ENCODE assay signal across 1 cellular context in the genomic region with DNA sequence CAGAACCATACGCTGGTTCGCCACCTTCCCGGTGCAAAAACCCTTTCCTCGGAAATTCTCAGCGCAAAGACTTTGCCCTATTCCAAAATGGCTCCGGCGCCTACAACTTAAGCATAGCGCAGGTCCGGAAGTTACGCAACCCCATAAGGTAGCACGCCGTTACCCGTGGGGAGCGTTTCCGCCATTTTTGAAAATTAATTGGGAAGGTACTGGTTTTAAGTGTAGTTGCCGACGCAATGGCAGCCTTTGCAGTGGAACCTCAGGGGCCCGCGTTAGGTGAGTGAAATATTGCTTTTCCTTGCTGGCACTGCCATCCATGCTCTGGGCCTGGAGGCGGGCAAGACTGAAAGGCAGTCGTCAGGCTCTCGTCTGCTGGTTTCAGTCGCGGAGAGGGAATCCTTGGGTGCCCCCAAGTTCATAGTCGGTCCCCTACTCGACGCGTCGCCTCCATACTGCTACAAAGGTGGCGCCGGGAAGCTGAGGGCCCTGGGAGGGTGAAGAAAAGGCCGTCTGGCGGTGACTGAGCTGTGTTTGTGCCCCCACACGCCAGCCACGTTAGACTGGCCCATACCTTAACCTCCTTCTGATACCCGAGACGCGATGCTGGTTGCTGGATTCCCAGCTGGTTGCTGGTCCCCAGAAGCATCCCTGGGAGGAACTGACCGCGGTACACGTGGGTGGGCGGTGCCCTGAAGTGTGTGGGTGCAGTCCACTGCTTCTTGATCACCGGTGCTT.
TF ChIP-seq lines count a peak whose summit lies in the region.

A gene with protein sequence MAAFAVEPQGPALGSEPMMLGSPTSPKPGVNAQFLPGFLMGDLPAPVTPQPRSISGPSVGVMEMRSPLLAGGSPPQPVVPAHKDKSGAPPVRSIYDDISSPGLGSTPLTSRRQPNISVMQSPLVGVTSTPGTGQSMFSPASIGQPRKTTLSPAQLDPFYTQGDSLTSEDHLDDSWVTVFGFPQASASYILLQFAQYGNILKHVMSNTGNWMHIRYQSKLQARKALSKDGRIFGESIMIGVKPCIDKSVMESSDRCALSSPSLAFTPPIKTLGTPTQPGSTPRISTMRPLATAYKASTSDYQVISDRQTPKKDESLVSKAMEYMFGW (plus strand): TSS at position 222 of the 735 bp plus-strand sequence. CDS start 15 bp downstream, at position 237.

TF ChIP-seq in K562, 482 proteins besides CTCF, POLR2A, EP300 and RAD21 (continued from another document and continues in another):
- no peak for TF ChIP-seq NCOA4 (IDR thresholded peaks at IDR 0.05; ENCODE audit: partially characterized antibody)
- no peak for TF ChIP-seq RBM34 (IDR thresholded peaks at IDR 0.05; ENCODE audit: borderline replicate concordance, insufficient read depth, low read length)
- peak; percentile 50; the same call in 1 of the 2 replicates for TF ChIP-seq DPF2 (IDR thresholded peaks at IDR 0.05)
- TF ChIP-seq, protein P1, sequence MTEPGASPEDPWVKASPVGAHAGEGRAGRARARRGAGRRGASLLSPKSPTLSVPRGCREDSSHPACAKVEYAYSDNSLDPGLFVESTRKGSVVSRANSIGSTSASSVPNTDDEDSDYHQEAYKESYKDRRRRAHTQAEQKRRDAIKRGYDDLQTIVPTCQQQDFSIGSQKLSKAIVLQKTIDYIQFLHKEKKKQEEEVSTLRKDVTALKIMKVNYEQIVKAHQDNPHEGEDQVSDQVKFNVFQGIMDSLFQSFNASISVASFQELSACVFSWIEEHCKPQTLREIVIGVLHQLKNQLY (CRISPR knock-in tag; conservative IDR thresholded peaks at IDR 0.05), result no peak
- TF ChIP-seq, protein P2, sequence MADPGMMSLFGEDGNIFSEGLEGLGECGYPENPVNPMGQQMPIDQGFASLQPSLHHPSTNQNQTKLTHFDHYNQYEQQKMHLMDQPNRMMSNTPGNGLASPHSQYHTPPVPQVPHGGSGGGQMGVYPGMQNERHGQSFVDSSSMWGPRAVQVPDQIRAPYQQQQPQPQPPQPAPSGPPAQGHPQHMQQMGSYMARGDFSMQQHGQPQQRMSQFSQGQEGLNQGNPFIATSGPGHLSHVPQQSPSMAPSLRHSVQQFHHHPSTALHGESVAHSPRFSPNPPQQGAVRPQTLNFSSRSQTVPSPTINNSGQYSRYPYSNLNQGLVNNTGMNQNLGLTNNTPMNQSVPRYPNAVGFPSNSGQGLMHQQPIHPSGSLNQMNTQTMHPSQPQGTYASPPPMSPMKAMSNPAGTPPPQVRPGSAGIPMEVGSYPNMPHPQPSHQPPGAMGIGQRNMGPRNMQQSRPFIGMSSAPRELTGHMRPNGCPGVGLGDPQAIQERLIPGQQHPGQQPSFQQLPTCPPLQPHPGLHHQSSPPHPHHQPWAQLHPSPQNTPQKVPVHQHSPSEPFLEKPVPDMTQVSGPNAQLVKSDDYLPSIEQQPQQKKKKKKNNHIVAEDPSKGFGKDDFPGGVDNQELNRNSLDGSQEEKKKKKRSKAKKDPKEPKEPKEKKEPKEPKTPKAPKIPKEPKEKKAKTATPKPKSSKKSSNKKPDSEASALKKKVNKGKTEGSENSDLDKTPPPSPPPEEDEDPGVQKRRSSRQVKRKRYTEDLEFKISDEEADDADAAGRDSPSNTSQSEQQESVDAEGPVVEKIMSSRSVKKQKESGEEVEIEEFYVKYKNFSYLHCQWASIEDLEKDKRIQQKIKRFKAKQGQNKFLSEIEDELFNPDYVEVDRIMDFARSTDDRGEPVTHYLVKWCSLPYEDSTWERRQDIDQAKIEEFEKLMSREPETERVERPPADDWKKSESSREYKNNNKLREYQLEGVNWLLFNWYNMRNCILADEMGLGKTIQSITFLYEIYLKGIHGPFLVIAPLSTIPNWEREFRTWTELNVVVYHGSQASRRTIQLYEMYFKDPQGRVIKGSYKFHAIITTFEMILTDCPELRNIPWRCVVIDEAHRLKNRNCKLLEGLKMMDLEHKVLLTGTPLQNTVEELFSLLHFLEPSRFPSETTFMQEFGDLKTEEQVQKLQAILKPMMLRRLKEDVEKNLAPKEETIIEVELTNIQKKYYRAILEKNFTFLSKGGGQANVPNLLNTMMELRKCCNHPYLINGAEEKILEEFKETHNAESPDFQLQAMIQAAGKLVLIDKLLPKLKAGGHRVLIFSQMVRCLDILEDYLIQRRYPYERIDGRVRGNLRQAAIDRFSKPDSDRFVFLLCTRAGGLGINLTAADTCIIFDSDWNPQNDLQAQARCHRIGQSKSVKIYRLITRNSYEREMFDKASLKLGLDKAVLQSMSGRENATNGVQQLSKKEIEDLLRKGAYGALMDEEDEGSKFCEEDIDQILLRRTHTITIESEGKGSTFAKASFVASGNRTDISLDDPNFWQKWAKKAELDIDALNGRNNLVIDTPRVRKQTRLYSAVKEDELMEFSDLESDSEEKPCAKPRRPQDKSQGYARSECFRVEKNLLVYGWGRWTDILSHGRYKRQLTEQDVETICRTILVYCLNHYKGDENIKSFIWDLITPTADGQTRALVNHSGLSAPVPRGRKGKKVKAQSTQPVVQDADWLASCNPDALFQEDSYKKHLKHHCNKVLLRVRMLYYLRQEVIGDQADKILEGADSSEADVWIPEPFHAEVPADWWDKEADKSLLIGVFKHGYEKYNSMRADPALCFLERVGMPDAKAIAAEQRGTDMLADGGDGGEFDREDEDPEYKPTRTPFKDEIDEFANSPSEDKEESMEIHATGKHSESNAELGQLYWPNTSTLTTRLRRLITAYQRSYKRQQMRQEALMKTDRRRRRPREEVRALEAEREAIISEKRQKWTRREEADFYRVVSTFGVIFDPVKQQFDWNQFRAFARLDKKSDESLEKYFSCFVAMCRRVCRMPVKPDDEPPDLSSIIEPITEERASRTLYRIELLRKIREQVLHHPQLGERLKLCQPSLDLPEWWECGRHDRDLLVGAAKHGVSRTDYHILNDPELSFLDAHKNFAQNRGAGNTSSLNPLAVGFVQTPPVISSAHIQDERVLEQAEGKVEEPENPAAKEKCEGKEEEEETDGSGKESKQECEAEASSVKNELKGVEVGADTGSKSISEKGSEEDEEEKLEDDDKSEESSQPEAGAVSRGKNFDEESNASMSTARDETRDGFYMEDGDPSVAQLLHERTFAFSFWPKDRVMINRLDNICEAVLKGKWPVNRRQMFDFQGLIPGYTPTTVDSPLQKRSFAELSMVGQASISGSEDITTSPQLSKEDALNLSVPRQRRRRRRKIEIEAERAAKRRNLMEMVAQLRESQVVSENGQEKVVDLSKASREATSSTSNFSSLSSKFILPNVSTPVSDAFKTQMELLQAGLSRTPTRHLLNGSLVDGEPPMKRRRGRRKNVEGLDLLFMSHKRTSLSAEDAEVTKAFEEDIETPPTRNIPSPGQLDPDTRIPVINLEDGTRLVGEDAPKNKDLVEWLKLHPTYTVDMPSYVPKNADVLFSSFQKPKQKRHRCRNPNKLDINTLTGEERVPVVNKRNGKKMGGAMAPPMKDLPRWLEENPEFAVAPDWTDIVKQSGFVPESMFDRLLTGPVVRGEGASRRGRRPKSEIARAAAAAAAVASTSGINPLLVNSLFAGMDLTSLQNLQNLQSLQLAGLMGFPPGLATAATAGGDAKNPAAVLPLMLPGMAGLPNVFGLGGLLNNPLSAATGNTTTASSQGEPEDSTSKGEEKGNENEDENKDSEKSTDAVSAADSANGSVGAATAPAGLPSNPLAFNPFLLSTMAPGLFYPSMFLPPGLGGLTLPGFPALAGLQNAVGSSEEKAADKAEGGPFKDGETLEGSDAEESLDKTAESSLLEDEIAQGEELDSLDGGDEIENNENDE (IDR thresholded peaks at IDR 0.05; ENCODE audit: low read depth, low read length), result no peak
- no peak for TF ChIP-seq PHB2 (IDR thresholded peaks at IDR 0.05; ENCODE audit: low read depth)
- TF ChIP-seq, protein P3, sequence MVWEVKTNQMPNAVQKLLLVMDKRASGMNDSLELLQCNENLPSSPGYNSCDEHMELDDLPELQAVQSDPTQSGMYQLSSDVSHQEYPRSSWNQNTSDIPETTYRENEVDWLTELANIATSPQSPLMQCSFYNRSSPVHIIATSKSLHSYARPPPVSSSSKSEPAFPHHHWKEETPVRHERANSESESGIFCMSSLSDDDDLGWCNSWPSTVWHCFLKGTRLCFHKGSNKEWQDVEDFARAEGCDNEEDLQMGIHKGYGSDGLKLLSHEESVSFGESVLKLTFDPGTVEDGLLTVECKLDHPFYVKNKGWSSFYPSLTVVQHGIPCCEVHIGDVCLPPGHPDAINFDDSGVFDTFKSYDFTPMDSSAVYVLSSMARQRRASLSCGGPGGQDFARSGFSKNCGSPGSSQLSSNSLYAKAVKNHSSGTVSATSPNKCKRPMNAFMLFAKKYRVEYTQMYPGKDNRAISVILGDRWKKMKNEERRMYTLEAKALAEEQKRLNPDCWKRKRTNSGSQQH (CRISPR knock-in tag; IDR thresholded peaks at IDR 0.05), result no peak
- TF ChIP-seq, protein P4, sequence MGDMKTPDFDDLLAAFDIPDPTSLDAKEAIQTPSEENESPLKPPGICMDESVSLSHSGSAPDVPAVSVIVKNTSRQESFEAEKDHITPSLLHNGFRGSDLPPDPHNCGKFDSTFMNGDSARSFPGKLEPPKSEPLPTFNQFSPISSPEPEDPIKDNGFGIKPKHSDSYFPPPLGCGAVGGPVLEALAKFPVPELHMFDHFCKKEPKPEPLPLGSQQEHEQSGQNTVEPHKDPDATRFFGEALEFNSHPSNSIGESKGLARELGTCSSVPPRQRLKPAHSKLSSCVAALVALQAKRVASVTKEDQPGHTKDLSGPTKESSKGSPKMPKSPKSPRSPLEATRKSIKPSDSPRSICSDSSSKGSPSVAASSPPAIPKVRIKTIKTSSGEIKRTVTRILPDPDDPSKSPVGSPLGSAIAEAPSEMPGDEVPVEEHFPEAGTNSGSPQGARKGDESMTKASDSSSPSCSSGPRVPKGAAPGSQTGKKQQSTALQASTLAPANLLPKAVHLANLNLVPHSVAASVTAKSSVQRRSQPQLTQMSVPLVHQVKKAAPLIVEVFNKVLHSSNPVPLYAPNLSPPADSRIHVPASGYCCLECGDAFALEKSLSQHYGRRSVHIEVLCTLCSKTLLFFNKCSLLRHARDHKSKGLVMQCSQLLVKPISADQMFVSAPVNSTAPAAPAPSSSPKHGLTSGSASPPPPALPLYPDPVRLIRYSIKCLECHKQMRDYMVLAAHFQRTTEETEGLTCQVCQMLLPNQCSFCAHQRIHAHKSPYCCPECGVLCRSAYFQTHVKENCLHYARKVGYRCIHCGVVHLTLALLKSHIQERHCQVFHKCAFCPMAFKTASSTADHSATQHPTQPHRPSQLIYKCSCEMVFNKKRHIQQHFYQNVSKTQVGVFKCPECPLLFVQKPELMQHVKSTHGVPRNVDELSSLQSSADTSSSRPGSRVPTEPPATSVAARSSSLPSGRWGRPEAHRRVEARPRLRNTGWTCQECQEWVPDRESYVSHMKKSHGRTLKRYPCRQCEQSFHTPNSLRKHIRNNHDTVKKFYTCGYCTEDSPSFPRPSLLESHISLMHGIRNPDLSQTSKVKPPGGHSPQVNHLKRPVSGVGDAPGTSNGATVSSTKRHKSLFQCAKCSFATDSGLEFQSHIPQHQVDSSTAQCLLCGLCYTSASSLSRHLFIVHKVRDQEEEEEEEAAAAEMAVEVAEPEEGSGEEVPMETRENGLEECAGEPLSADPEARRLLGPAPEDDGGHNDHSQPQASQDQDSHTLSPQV (IDR thresholded peaks at IDR 0.05), result no peak; the same call in 1 of the 2 replicates
- TF ChIP-seq, protein P5, sequence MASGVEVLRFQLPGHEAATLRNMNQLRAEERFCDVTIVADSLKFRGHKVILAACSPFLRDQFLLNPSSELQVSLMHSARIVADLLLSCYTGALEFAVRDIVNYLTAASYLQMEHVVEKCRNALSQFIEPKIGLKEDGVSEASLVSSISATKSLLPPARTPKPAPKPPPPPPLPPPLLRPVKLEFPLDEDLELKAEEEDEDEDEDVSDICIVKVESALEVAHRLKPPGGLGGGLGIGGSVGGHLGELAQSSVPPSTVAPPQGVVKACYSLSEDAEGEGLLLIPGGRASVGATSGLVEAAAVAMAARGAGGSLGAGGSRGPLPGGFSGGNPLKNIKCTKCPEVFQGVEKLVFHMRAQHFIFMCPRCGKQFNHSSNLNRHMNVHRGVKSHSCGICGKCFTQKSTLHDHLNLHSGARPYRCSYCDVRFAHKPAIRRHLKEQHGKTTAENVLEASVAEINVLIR (CRISPR knock-in tag; IDR thresholded peaks at IDR 0.05), result peak; percentile 82
- TF ChIP-seq, protein P6, sequence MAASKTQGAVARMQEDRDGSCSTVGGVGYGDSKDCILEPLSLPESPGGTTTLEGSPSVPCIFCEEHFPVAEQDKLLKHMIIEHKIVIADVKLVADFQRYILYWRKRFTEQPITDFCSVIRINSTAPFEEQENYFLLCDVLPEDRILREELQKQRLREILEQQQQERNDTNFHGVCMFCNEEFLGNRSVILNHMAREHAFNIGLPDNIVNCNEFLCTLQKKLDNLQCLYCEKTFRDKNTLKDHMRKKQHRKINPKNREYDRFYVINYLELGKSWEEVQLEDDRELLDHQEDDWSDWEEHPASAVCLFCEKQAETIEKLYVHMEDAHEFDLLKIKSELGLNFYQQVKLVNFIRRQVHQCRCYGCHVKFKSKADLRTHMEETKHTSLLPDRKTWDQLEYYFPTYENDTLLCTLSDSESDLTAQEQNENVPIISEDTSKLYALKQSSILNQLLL (CRISPR knock-in tag; IDR thresholded peaks at IDR 0.05; ENCODE audit: borderline replicate concordance), result no peak
- TF ChIP-seq, protein P7, sequence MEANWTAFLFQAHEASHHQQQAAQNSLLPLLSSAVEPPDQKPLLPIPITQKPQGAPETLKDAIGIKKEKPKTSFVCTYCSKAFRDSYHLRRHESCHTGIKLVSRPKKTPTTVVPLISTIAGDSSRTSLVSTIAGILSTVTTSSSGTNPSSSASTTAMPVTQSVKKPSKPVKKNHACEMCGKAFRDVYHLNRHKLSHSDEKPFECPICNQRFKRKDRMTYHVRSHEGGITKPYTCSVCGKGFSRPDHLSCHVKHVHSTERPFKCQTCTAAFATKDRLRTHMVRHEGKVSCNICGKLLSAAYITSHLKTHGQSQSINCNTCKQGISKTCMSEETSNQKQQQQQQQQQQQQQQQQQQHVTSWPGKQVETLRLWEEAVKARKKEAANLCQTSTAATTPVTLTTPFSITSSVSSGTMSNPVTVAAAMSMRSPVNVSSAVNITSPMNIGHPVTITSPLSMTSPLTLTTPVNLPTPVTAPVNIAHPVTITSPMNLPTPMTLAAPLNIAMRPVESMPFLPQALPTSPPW (CRISPR knock-in tag; IDR thresholded peaks at IDR 0.05), result 0 out of 2 replicates have a peak, but pooled peaks have one; percentile 15
- TF ChIP-seq, protein P8, sequence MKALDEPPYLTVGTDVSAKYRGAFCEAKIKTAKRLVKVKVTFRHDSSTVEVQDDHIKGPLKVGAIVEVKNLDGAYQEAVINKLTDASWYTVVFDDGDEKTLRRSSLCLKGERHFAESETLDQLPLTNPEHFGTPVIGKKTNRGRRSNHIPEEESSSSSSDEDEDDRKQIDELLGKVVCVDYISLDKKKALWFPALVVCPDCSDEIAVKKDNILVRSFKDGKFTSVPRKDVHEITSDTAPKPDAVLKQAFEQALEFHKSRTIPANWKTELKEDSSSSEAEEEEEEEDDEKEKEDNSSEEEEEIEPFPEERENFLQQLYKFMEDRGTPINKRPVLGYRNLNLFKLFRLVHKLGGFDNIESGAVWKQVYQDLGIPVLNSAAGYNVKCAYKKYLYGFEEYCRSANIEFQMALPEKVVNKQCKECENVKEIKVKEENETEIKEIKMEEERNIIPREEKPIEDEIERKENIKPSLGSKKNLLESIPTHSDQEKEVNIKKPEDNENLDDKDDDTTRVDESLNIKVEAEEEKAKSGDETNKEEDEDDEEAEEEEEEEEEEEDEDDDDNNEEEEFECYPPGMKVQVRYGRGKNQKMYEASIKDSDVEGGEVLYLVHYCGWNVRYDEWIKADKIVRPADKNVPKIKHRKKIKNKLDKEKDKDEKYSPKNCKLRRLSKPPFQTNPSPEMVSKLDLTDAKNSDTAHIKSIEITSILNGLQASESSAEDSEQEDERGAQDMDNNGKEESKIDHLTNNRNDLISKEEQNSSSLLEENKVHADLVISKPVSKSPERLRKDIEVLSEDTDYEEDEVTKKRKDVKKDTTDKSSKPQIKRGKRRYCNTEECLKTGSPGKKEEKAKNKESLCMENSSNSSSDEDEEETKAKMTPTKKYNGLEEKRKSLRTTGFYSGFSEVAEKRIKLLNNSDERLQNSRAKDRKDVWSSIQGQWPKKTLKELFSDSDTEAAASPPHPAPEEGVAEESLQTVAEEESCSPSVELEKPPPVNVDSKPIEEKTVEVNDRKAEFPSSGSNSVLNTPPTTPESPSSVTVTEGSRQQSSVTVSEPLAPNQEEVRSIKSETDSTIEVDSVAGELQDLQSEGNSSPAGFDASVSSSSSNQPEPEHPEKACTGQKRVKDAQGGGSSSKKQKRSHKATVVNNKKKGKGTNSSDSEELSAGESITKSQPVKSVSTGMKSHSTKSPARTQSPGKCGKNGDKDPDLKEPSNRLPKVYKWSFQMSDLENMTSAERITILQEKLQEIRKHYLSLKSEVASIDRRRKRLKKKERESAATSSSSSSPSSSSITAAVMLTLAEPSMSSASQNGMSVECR (CRISPR knock-in tag; IDR thresholded peaks at IDR 0.05), result peak; percentile 98
- TF ChIP-seq ZNF217 (CRISPR knock-in tag; IDR thresholded peaks at IDR 0.05), result no peak
